ENCODE assay signal across 18 cellular contexts in genomic region chr6:36717231-36717825, GRCh38. TPM values are rescaled to one million over a fixed set of nuclear protein-coding genes. Genes with fewer than 3 reads are reported as not detected.
DNase-seq lines count a peak whose midpoint lies in the region; ATAC-seq and TF ChIP-seq lines count a peak whose summit lies in the region.
"Had no signal": no experiment of that assay in that cellular context is flagged by ENCODE, and none has a peak within 500 bp of the region (broad histone marks: within the 10 kb centered on the region; RNA-seq: fewer than 3 reads in every experiment).

No MANE protein-coding gene starts in this region.

- no peak overlapping the region for H3K4me3 Mint-ChIP-seq in activated naive CD8-positive, alpha-beta T cell treated with anti-CD3 and anti-CD28 coated beads, Interleukin-2, amount 10 ng/mL, durations not matched to agents 7 days and 5 days
- no peak overlapping the region for H3K4me3 Mint-ChIP-seq in activated naive CD8-positive, alpha-beta T cell treated with anti-CD3 and anti-CD28 coated beads, Interleukin-2, amount 50 U/mL, for 24 hours
- H3K4me3 Mint-ChIP-seq in chondrocyte (ENCODE audit: unreplicated experiment): peak overlapping the region; percentile 6
- H3K4me3 Mint-ChIP-seq: CD4-positive, alpha-beta memory T cell had no signal

- peaks cover 0 to 36% (median 0%) of the 10 kb centered on the region in 3 experiments for H3K27me3 ChIP-seq in neuronal stem cell (ENCODE audit: control insufficient read depth in 3 of 3, insufficient read depth in 3 of 3, low read depth in 1 of 3, low read length in 3 of 3)
- H3K27me3 ChIP-seq: Peyer's patch had no signal

- WGBS in neuronal stem cell (ENCODE audit: extremely low coverage in 2 of 2, insufficient read length in 2 of 2, insufficient replicate concordance in 1 of 2), 2 donors: no CpG with 5 or more reads among the region's 13 CpGs

- no peak overlapping the region for H3K14ac ChIP-seq in neuronal stem cell (ENCODE audit: low read length)

- ATAC-seq in activated naive CD8-positive, alpha-beta T cell treated with anti-CD3 and anti-CD28 coated beads, Interleukin-2, amount 10 ng/mL, durations not matched to agents 7 days and 5 days (ENCODE audit: low read depth): no peak
- ATAC-seq in activated naive CD8-positive, alpha-beta T cell treated with anti-CD3 and anti-CD28 coated beads, Interleukin-2, amount 50 U/mL, for 24 hours: no peak

- H3K9ac ChIP-seq in neuronal stem cell (ENCODE audit: low read depth, low read length, poor library complexity): no peak overlapping the region
- H3K9ac ChIP-seq: KMS-11 had no signal

- peak overlapping the region; percentile 48 for H3K18ac ChIP-seq in neuronal stem cell (ENCODE audit: low read length)

- H2BK5ac ChIP-seq in neuronal stem cell (ENCODE audit: low read length): no peak overlapping the region

- no peak overlapping the region for H2BK12ac ChIP-seq in neuronal stem cell (ENCODE audit: low read length)

- POLR2A ChIA-PET in activated naive CD8-positive, alpha-beta T cell treated with anti-CD3 and anti-CD28 coated beads, Interleukin-2, amount 10 ng/mL, durations not matched to agents 7 days and 5 days (lab: Charles Lee): no interaction called here

- H3K27ac ChIP-seq in neuronal stem cell (replicated peaks; ENCODE audit: low read length): no peak overlapping the region
- H3K27ac ChIP-seq: KMS-11, Peyer's patch had no signal

- H3K27me3 Mint-ChIP-seq in activated naive CD8-positive, alpha-beta T cell treated with anti-CD3 and anti-CD28 coated beads, Interleukin-2, amount 10 ng/mL, durations not matched to agents 7 days and 5 days: peaks cover 3% of the 10 kb centered on the region
- H3K27me3 Mint-ChIP-seq in activated naive CD8-positive, alpha-beta T cell treated with anti-CD3 and anti-CD28 coated beads, Interleukin-2, amount 50 U/mL, for 24 hours: no peaks in the 10 kb centered on the region
- H3K27me3 Mint-ChIP-seq in chondrocyte (ENCODE audit: low read depth): no peaks in the 10 kb centered on the region
- H3K27me3 Mint-ChIP-seq: CD4-positive, alpha-beta memory T cell had no signal

- peak overlapping the region; percentile 47 for H2BK120ac ChIP-seq in neuronal stem cell (ENCODE audit: low read depth, low read length)

- H3K23ac ChIP-seq in neuronal stem cell (ENCODE audit: low read depth, low read length, poor library complexity): no peak overlapping the region

- H3K4me2 ChIP-seq in neuronal stem cell (ENCODE audit: insufficient read depth, low read length, poor library complexity, severe bottlenecking): no peak overlapping the region
- H3K4me2 ChIP-seq: KMS-11 had no signal

- peak overlapping the region; percentile 53 for H3K4ac ChIP-seq in neuronal stem cell (ENCODE audit: low read length)

- H4K91ac ChIP-seq in neuronal stem cell (ENCODE audit: low read depth, low read length, poor library complexity): no peak overlapping the region

- peak overlapping the region; percentile 49 for H2BK15ac ChIP-seq in neuronal stem cell (ENCODE audit: low read length)

- H3K36me3 ChIP-seq in neuronal stem cell (replicated peaks in 1 of 2; ENCODE audit: control insufficient read depth in 2 of 2, insufficient read depth in 2 of 2, low read length in 2 of 2): no peaks in the 10 kb centered on the region
- H3K36me3 ChIP-seq: Peyer's patch had no signal

- no peaks in the 10 kb centered on the region for H3K79me1 ChIP-seq in neuronal stem cell (ENCODE audit: low read depth, low read length)

- H3K4me1 ChIP-seq in neuronal stem cell (ENCODE audit: control insufficient read depth in 2 of 2, insufficient read depth in 1 of 2, low read depth in 1 of 2, low read length in 2 of 2): no peaks in the 10 kb centered on the region

- no peaks in the 10 kb centered on the region for H3K9me3 Mint-ChIP-seq in activated naive CD8-positive, alpha-beta T cell treated with anti-CD3 and anti-CD28 coated beads, Interleukin-2, amount 10 ng/mL, durations not matched to agents 7 days and 5 days
- H3K9me3 Mint-ChIP-seq in activated naive CD8-positive, alpha-beta T cell treated with anti-CD3 and anti-CD28 coated beads, Interleukin-2, amount 50 U/mL, for 24 hours: no peaks in the 10 kb centered on the region
- H3K9me3 Mint-ChIP-seq in chondrocyte (ENCODE audit: low read depth): no peaks in the 10 kb centered on the region
- H3K9me3 Mint-ChIP-seq: CD4-positive, alpha-beta memory T cell had no signal

- H3K4me1 Mint-ChIP-seq in activated naive CD8-positive, alpha-beta T cell treated with anti-CD3 and anti-CD28 coated beads, Interleukin-2, amount 10 ng/mL, durations not matched to agents 7 days and 5 days: no peaks in the 10 kb centered on the region
- H3K4me1 Mint-ChIP-seq in activated naive CD8-positive, alpha-beta T cell treated with anti-CD3 and anti-CD28 coated beads, Interleukin-2, amount 50 U/mL, for 24 hours: no peaks in the 10 kb centered on the region
- H3K4me1 Mint-ChIP-seq in chondrocyte (ENCODE audit: low read depth): no peaks in the 10 kb centered on the region

- H2AK5ac ChIP-seq in neuronal stem cell (ENCODE audit: low read depth, low read length): peak overlapping the region; percentile 56

- H4K8ac ChIP-seq in neuronal stem cell (ENCODE audit: low read depth, low read length): no peak overlapping the region

- no peak overlapping the region for H2AFZ ChIP-seq in neuronal stem cell (ENCODE audit: low read length)

- no peaks in the 10 kb centered on the region for H3K36me3 Mint-ChIP-seq in activated naive CD8-positive, alpha-beta T cell treated with anti-CD3 and anti-CD28 coated beads, Interleukin-2, amount 10 ng/mL, durations not matched to agents 7 days and 5 days
- no peaks in the 10 kb centered on the region for H3K36me3 Mint-ChIP-seq in activated naive CD8-positive, alpha-beta T cell treated with anti-CD3 and anti-CD28 coated beads, Interleukin-2, amount 50 U/mL, for 24 hours (ENCODE audit: low read depth)
- no peaks in the 10 kb centered on the region for H3K36me3 Mint-ChIP-seq in chondrocyte (ENCODE audit: low read depth)
- H3K36me3 Mint-ChIP-seq: CD4-positive, alpha-beta memory T cell had no signal

- H3K27ac Mint-ChIP-seq in activated naive CD8-positive, alpha-beta T cell treated with anti-CD3 and anti-CD28 coated beads, Interleukin-2, amount 10 ng/mL, durations not matched to agents 7 days and 5 days: no peak overlapping the region
- H3K27ac Mint-ChIP-seq in activated naive CD8-positive, alpha-beta T cell treated with anti-CD3 and anti-CD28 coated beads, Interleukin-2, amount 50 U/mL, for 24 hours: no peak overlapping the region
- H3K27ac Mint-ChIP-seq in chondrocyte (ENCODE audit: unreplicated experiment): no peak overlapping the region
- H3K27ac Mint-ChIP-seq: CD4-positive, alpha-beta memory T cell had no signal

- no peak overlapping the region for H3K4me3 ChIP-seq in neuronal stem cell (ENCODE audit: low read length in 2 of 2)
- H3K4me3 ChIP-seq: Peyer's patch had no signal

- no peaks in the 10 kb centered on the region for H3K9me3 ChIP-seq in neuronal stem cell (replicated peaks in 1 of 2; ENCODE audit: control insufficient read depth in 2 of 2, insufficient read depth in 1 of 2, low read depth in 1 of 2, low read length in 2 of 2)
- H3K9me3 ChIP-seq: Peyer's patch had no signal

- DNase-seq in activated naive CD8-positive, alpha-beta T cell treated with anti-CD3 and anti-CD28 coated beads, Interleukin-2, amount 10 ng/mL, durations not matched to agents 7 days and 5 days: peak; percentile 19
- no peak for DNase-seq in activated naive CD8-positive, alpha-beta T cell treated with anti-CD3 and anti-CD28 coated beads, Interleukin-2, amount 50 U/mL, for 24 hours
- no peak for DNase-seq in chondrocyte (ENCODE audit: low spot score)
- DNase-seq in neuronal stem cell (ENCODE audit: low spot score): no peak
- no peak for DNase-seq in COLO829 (ENCODE audit: low spot score)
- DNase-seq in HK-2 (ENCODE audit: unreplicated experiment): no peak
- no peak for DNase-seq in NCI-H345 (lab: John Stamatoyannopoulos, UW)
- DNase-seq: ACHN; CD4-positive, alpha-beta memory T cell; NCI-H1092; NCI-H1694; NCI-H2107; NCI-H446 treated with DMSO at 0.1 percent for 48 hours; NCI-H748 treated with DMSO at 0.1 percent for 48 hours; SHP77 had no signal

- no peak for TF ChIP-seq CTCF in chondrocyte (IDR thresholded peaks at IDR 0.05)

RNA-seq across cellular contexts. Expression of gene RAB44, which starts 19.7 kb away (rescaled TPM):
- total RNA-seq in activated naive CD8-positive, alpha-beta T cell treated with anti-CD3 and anti-CD28 coated beads, Interleukin-2, amount 10 ng/mL, durations not matched to agents 7 days and 5 days: not detected
- total RNA-seq in chondrocyte: not detected in 3 replicates
- polyA plus RNA-seq in neuronal stem cell (2013, experiment 1 of 2): 0.01 TPM
- polyA plus RNA-seq in neuronal stem cell (2013, experiment 2 of 2): 0.01 TPM
- total RNA-seq: CD4-positive, alpha-beta memory T cell; HepG2 had no signal
- polyA plus RNA-seq: CD4-positive, alpha-beta memory T cell; HepG2 had no signal

RNA-seq across cellular contexts. Expression of gene CDKN1A, which starts 38.8 kb away (rescaled TPM):
- 10 to 100 TPM; 25.1 to 25.9 TPM for total RNA-seq in activated naive CD8-positive, alpha-beta T cell treated with anti-CD3 and anti-CD28 coated beads, Interleukin-2, amount 10 ng/mL, durations not matched to agents 7 days and 5 days
- total RNA-seq in chondrocyte: 230 to 303 TPM (median 301 TPM) in 3 replicates
- polyA plus RNA-seq in neuronal stem cell (2013, experiment 1 of 2): 54.0 TPM
- polyA plus RNA-seq in neuronal stem cell (2013, experiment 2 of 2): 53.5 TPM
